In the genomic region with DNA sequence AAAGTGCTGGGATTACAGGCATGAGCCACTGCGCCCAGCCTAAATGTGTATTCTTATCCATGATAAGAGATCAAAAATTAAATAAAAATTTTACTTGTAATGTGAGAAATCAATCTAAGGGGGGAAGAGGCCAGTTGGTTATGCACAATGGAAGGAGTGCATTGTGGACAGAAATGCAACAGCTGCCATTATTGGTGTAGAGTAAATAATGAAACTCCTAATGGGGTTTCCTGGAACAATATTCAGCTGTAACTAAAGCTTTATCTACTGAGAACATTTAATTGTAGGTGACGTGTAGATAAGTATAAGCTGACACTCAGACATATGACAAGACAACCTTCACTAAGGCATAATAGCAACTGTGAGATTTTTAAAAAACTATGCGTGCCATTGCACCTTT, we compare ENCODE assay signal across 21 cellular contexts.
"Had no signal": no experiment of that assay in that cellular context is flagged by ENCODE, and none has a peak within 500 bp of the region (broad histone marks: within the 10 kb centered on the region; RNA-seq: fewer than 3 reads in every experiment).

No MANE protein-coding gene starts in this region.

- H3K27me3 Mint-ChIP-seq: activated CD4-positive, alpha-beta T cell treated with anti-CD3 and anti-CD28 coated beads, Interleukin-2, amount 10 ng/mL, durations not matched to agents 24 days and 14 days; activated naive CD8-positive, alpha-beta T cell; type B pancreatic cell had no signal

- H3K9me3 Mint-ChIP-seq: activated CD4-positive, alpha-beta T cell treated with anti-CD3 and anti-CD28 coated beads, Interleukin-2, amount 10 ng/mL, durations not matched to agents 24 days and 14 days; activated T-cell treated with anti-CD3 and anti-CD28 coated beads, Interleukin-2, amount 50 U/mL, for 72 hours; nephron; type B pancreatic cell had no signal

- H3K36me3 Mint-ChIP-seq: activated naive CD8-positive, alpha-beta T cell; type B pancreatic cell had no signal

- H3K4me1 Mint-ChIP-seq: activated CD4-positive, alpha-beta T cell treated with anti-CD3 and anti-CD28 coated beads, Interleukin-2, amount 10 ng/mL, durations not matched to agents 24 days and 14 days had no signal

- H3K27ac Mint-ChIP-seq: activated CD4-positive, alpha-beta T cell treated with anti-CD3 and anti-CD28 coated beads, Interleukin-2, amount 10 ng/mL, durations not matched to agents 24 days and 14 days; activated CD8-positive, alpha-beta T cell treated with anti-CD3 and anti-CD28 coated beads, Interleukin-2, amount 10 ng/mL, durations not matched to agents 7 days and 5 days; activated naive CD8-positive, alpha-beta T cell; activated T-cell treated with anti-CD3 and anti-CD28 coated beads, Interleukin-2, amount 50 U/mL, for 72 hours had no signal

- H3K27ac ChIP-seq: coronary artery, skin epidermis had no signal

- DNase-seq: activated CD4-positive, alpha-beta T cell treated with anti-CD3 and anti-CD28 coated beads, Interleukin-2, amount 10 ng/mL, durations not matched to agents 24 days and 14 days; activated CD4-positive, CD25-positive, alpha-beta regulatory T cell; activated CD8-positive, alpha-beta memory T cell treated with anti-CD3 and anti-CD28 coated beads, Interleukin-2, amount 50 U/mL, for 4 hours; activated CD8-positive, alpha-beta T cell treated with anti-CD3 and anti-CD28 coated beads, Interleukin-2, amount 10 ng/mL, durations not matched to agents 7 days and 5 days; activated gamma-delta T cell treated with Interleukin-2 at 50 U/mL for 16 hours; activated T-cell treated with anti-CD3 and anti-CD28 coated beads, Interleukin-2, amount 50 U/mL, for 72 hours; amniotic stem cell; caudate nucleus; foreskin fibroblast; glutamatergic neuron; kidney glomerular epithelial cell; mesenchymal stem cell; nucleus accumbens; right cardiac atrium; stimulated activated naive CD8-positive, alpha-beta T cell treated with anti-CD3 and anti-CD28 coated beads, Interleukin-15, Interleukin-2, amounts not matched to agents 100 U/mL and 50 U/mL, for 24 hours; T-helper 2 cell had no signal

- H3K4me3 ChIP-seq: coronary artery, skin epidermis had no signal

- H3K4me3 Mint-ChIP-seq: activated CD4-positive, alpha-beta T cell treated with anti-CD3 and anti-CD28 coated beads, Interleukin-2, amount 10 ng/mL, durations not matched to agents 24 days and 14 days; activated CD8-positive, alpha-beta T cell treated with anti-CD3 and anti-CD28 coated beads, Interleukin-2, amount 10 ng/mL, durations not matched to agents 7 days and 5 days; activated naive CD8-positive, alpha-beta T cell; activated T-cell treated with anti-CD3 and anti-CD28 coated beads, Interleukin-2, amount 50 U/mL, for 72 hours; nephron had no signal
